Comparison of ENCODE assay signal across 9 cellular contexts in genomic region chr22:19853058-19853878, GRCh38. TPM values are rescaled to one million over a fixed set of nuclear protein-coding genes. Genes with fewer than 3 reads are reported as not detected.
DNase-seq lines count a peak whose midpoint lies in the region; ATAC-seq, FAIRE-seq and TF ChIP-seq lines count a peak whose summit lies in the region.
"Had no signal": no experiment of that assay in that cellular context is flagged by ENCODE, and none has a peak within 500 bp of the region (broad histone marks: within the 10 kb centered on the region; RNA-seq: fewer than 3 reads in every experiment).

No MANE protein-coding gene starts in this region.

- H3K36me3 ChIP-seq in heart right ventricle = peaks cover 0 to 36% (median 10%) of the 10 kb centered on the region in 9 donors
- H3K36me3 ChIP-seq in brain microvascular endothelial cell (replicated peaks) = peaks cover 25% of the 10 kb centered on the region
- H3K36me3 ChIP-seq in mesodermal cell (ENCODE audit: control insufficient read depth, insufficient read depth, low read length) = peaks cover 49% of the 10 kb centered on the region
- H3K36me3 ChIP-seq in small intestine (ENCODE audit: control insufficient read depth in 2 of 2, insufficient read depth in 2 of 2, low read length in 2 of 2) = peaks cover 4% of the 10 kb centered on the region in 2 donors
- no peaks in the 10 kb centered on the region for H3K36me3 ChIP-seq in aorta (ENCODE audit: control insufficient read depth in 1 of 2, insufficient read depth in 2 of 2, low read length in 1 of 2)

- H3K4me3 ChIP-seq in heart right ventricle (peak overlapping the region; percentile 69 to 98 (median 95)), brain microvascular endothelial cell (ENCODE audit: low read depth, low read length) (peak overlapping the region; percentile 90), mesodermal cell (ENCODE audit: extremely low read depth, insufficient read depth, low read length, poor library complexity, severe bottlenecking) (peak overlapping the region; percentile 89), small intestine (ENCODE audit: low read depth in 1 of 2, low read length in 2 of 2) (peak overlapping the region in 1 of 2 donors; percentile 90), aorta (ENCODE audit: low read length in 2 of 2) (peak overlapping the region in 1 of 2 donors; percentile 79)

- in situ Hi-C loops in brain microvascular endothelial cell (cut with HindIII; ENCODE audit: low pct_ligation_motif_present, low sequenced_read_pairs) = no loop called here
- in situ Hi-C loops in GM13976 (cut with MboI; ENCODE audit: low sequenced_read_pairs, unreplicated experiment) = no loop called here

- intact Hi-C loops in heart right ventricle (cut with DNase I) (loop anchor here in 1 of 10 donors (5.0 kb wide), 1 partner anchor 51 kb away; no protein-coding TSS in a partner anchor), left cardiac atrium (cut with DNase I) (no loop called here), aorta (cut with DNase I) (loop anchor here in 1 of 2 donors (10.0 kb wide), 1 partner anchor 62 kb away; no protein-coding TSS in a partner anchor)

- peak overlapping the region in 5 of 10 donors; percentile 92 to 98 (median 94) for H3K27ac ChIP-seq in heart right ventricle
- H3K27ac ChIP-seq in brain microvascular endothelial cell = no peak overlapping the region
- H3K27ac ChIP-seq in mesodermal cell (ENCODE audit: low read depth, low read length, severe bottlenecking) = no peak overlapping the region
- H3K27ac ChIP-seq in small intestine (ENCODE audit: low read depth in 1 of 2, low read length in 1 of 2) = no peak overlapping the region
- H3K27ac ChIP-seq in aorta (ENCODE audit: low read depth in 1 of 2, low read length in 2 of 2) = no peak overlapping the region

- no peak for DNase-seq in heart right ventricle
- DNase-seq in left cardiac atrium = no peak
- no peak for DNase-seq in brain microvascular endothelial cell
- DNase-seq in NCI-H748 (lab: John Stamatoyannopoulos, UW; ENCODE audit: unreplicated experiment) = no peak
- no peak for DNase-seq in small intestine
- DNase-seq in GM13976 (ENCODE audit: low spot score) = no peak
- no peak for DNase-seq in aorta

- FAIRE-seq in small intestine (lab: Jason Lieb, UNC) = no peak
- FAIRE-seq: RCC 7860 had no signal

- whole genome bisulfite sequencing in heart right ventricle, 2 donors = 55 to 60% methylated on average over 11 of the region's 11 CpGs
- WGBS in mesodermal cell (ENCODE audit: insufficient coverage in 2 of 2), 2 experiments = 65 to 69% methylated on average over 9 to 11 of the region's 11 CpGs
- WGBS in small intestine, 3 donors = 13 to 38% (median 21%) methylated on average over 11 of the region's 11 CpGs
- 39 to 40% methylated on average over 11 of the region's 11 CpGs for WGBS in aorta, 2 donors

- no peak for TF ChIP-seq CTCF in heart right ventricle (IDR thresholded peaks at IDR 0.05)
- TF ChIP-seq CTCF in brain microvascular endothelial cell (IDR thresholded peaks at IDR 0.05; ENCODE audit: low read depth, low read length, missing control alignments) = no peak
- no peak for TF ChIP-seq CTCF in GM13976 (IDR thresholded peaks at IDR 0.05; ENCODE audit: borderline replicate concordance, control extremely low read depth, extremely low read depth, insufficient read depth, missing control alignments)

- no peak for ATAC-seq in heart right ventricle
- ATAC-seq in left cardiac atrium = no peak
- no peak for ATAC-seq in aorta (ENCODE audit: low FRiP score)

- H3K9me3 ChIP-seq in heart right ventricle (no peaks in the 10 kb centered on the region), mesodermal cell (ENCODE audit: control insufficient read depth, low read length) (no peaks in the 10 kb centered on the region), small intestine (ENCODE audit: control insufficient read depth, low read depth) (no peaks in the 10 kb centered on the region), aorta (ENCODE audit: control insufficient read depth, low read length) (no peaks in the 10 kb centered on the region)

- H3K4me1 ChIP-seq in heart right ventricle = peaks cover 18 to 33% (median 27%) of the 10 kb centered on the region in 9 donors
- peaks cover 52% of the 10 kb centered on the region for H3K4me1 ChIP-seq in mesodermal cell (ENCODE audit: control insufficient read depth, insufficient read depth, low read length, poor library complexity, severe bottlenecking)
- peaks cover 0 to 10% of the 10 kb centered on the region in 2 donors for H3K4me1 ChIP-seq in small intestine (ENCODE audit: control insufficient read depth in 2 of 2, insufficient read depth in 1 of 2, low read depth in 1 of 2, low read length in 1 of 2)
- no peaks in the 10 kb centered on the region for H3K4me1 ChIP-seq in aorta (ENCODE audit: control insufficient read depth in 1 of 2, insufficient read depth in 2 of 2, low read length in 2 of 2)

- H3K27me3 ChIP-seq in heart right ventricle = no peaks in the 10 kb centered on the region
- H3K27me3 ChIP-seq in brain microvascular endothelial cell (replicated peaks) = no peaks in the 10 kb centered on the region
- H3K27me3 ChIP-seq in small intestine (ENCODE audit: control insufficient read depth in 2 of 2, insufficient read depth in 2 of 2, low read length in 2 of 2) = no peaks in the 10 kb centered on the region
- H3K27me3 ChIP-seq in aorta (ENCODE audit: control insufficient read depth in 1 of 2, insufficient read depth in 2 of 2, low read length in 1 of 2) = no peaks in the 10 kb centered on the region

RNA-seq across cellular contexts. Expression of gene GNB1L, which starts 1.4 kb away (rescaled TPM):
- 1 to 10 TPM in 8 of 10 donors, under 1 TPM in 2; 0.76 to 3.6 (median 1.8) TPM for total RNA-seq in heart right ventricle
- 1 to 10 TPM; 2.0 to 9.3 TPM for polyA plus RNA-seq in heart right ventricle
- 1 to 10 TPM; 2.5 to 4.5 TPM for total RNA-seq in left cardiac atrium
- 8.4 TPM for polyA plus RNA-seq in mesodermal cell (2013, experiment 1 of 2)
- polyA plus RNA-seq in mesodermal cell (2013, experiment 2 of 2) = 7.7 TPM
- polyA plus RNA-seq in small intestine = 10 to 100 TPM in 2 of 3 donors, 1 to 10 TPM in 1; 7.6 to 18.9 (median 12.1) TPM
- total RNA-seq in aorta = 1 to 10 TPM; 4.7 to 5.0 TPM
- polyA plus RNA-seq in aorta = 10 to 100 TPM in 1 of 2 donors, 1 to 10 TPM in 1; 4.3 to 12.6 TPM

RNA-seq across cellular contexts. Expression of gene RTL10, which starts 1.4 kb away (rescaled TPM):
- total RNA-seq in heart right ventricle = 10 to 100 TPM in 2 of 10 donors, 1 to 10 TPM in 8; 5.3 to 12.0 (median 7.2) TPM
- 1 to 10 TPM; 4.0 to 6.5 TPM for polyA plus RNA-seq in heart right ventricle
- total RNA-seq in left cardiac atrium = 1 to 10 TPM; 6.8 to 7.7 TPM
- polyA plus RNA-seq in mesodermal cell (2013, experiment 1 of 2) = 9.7 TPM
- 8.9 TPM for polyA plus RNA-seq in mesodermal cell (2013, experiment 2 of 2)
- 10 to 100 TPM in 2 of 3 donors, 1 to 10 TPM in 1; 9.7 to 30.6 (median 26.5) TPM for polyA plus RNA-seq in small intestine
- 10 to 100 TPM in 1 of 2 donors, 1 to 10 TPM in 1; 7.7 to 16.6 TPM for total RNA-seq in aorta
- 1 to 10 TPM; 5.5 to 8.0 TPM for polyA plus RNA-seq in aorta
